Comparison of ENCODE assay signal across 1 cellular context in genomic region chr1:86913896-86914634, GRCh38.
A peak's percentile ranks its signal among the peaks of the same experiment; 100 is the strongest.
TF ChIP-seq lines count a peak whose summit lies in the region.

TSS of gene SELENOF (minus strand) at chr1:86914126. CDS start at chr1:86914111, 15 bp downstream.

TF ChIP-seq in HepG2, 621 proteins besides CTCF, POLR2A, EP300 and RAD21 (continued from another document and continues in another):
- no peak for TF ChIP-seq ZNF740 (CRISPR knock-in tag; IDR thresholded peaks at IDR 0.05)
- 0 out of 2 replicates have a peak, but pooled peaks have one; percentile 5 for TF ChIP-seq ELF3 (CRISPR knock-in tag; IDR thresholded peaks at IDR 0.05)
- TF ChIP-seq PHB2 (IDR thresholded peaks at IDR 0.05; ENCODE audit: partially characterized antibody) = no peak
- TF ChIP-seq ZNF670 (CRISPR knock-in tag; IDR thresholded peaks at IDR 0.05; ENCODE audit: borderline replicate concordance) = no peak
- no peak for TF ChIP-seq ETV5 (CRISPR knock-in tag; IDR thresholded peaks at IDR 0.05; ENCODE audit: borderline replicate concordance)
- no peak for TF ChIP-seq TERF1 (CRISPR knock-in tag; IDR thresholded peaks at IDR 0.05)
- 0 out of 2 replicates have a peak, but pooled peaks have one; percentile 17 for TF ChIP-seq FOXA3 (CRISPR knock-in tag; IDR thresholded peaks at IDR 0.05)
- peak; percentile 51; the same call in 1 of the 2 replicates for TF ChIP-seq CCDC6 (CRISPR knock-in tag; IDR thresholded peaks at IDR 0.05)
- no peak for TF ChIP-seq SYNCRIP (IDR thresholded peaks at IDR 0.05; ENCODE audit: insufficient read depth, low read depth, low read length)
- peak; percentile 80 for TF ChIP-seq PHF8 (CRISPR knock-in tag; IDR thresholded peaks at IDR 0.05)
- no peak for TF ChIP-seq ZMYM3 (CRISPR knock-in tag; IDR thresholded peaks at IDR 0.05)
- TF ChIP-seq YEATS2 (CRISPR knock-in tag; IDR thresholded peaks at IDR 0.05; ENCODE audit: borderline replicate concordance) = peak; percentile 37; the same call in 1 of the 2 replicates
- TF ChIP-seq ZNF318 (CRISPR knock-in tag; IDR thresholded peaks at IDR 0.05) = no peak
- no peak for TF ChIP-seq ZNF703 (CRISPR knock-in tag; IDR thresholded peaks at IDR 0.05; ENCODE audit: borderline replicate concordance)
- TF ChIP-seq EED (CRISPR knock-in tag; IDR thresholded peaks at IDR 0.05) = 0 out of 2 replicates have a peak, but pooled peaks have one; percentile 27
- TF ChIP-seq, protein P1, sequence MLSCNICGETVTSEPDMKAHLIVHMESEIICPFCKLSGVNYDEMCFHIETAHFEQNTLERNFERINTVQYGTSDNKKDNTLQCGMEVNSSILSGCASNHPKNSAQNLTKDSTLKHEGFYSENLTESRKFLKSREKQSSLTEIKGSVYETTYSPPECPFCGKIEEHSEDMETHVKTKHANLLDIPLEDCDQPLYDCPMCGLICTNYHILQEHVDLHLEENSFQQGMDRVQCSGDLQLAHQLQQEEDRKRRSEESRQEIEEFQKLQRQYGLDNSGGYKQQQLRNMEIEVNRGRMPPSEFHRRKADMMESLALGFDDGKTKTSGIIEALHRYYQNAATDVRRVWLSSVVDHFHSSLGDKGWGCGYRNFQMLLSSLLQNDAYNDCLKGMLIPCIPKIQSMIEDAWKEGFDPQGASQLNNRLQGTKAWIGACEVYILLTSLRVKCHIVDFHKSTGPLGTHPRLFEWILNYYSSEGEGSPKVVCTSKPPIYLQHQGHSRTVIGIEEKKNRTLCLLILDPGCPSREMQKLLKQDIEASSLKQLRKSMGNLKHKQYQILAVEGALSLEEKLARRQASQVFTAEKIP (CRISPR knock-in tag; IDR thresholded peaks at IDR 0.05; ENCODE audit: borderline replicate concordance) = no peak
- no peak for TF ChIP-seq ZNF841 (CRISPR knock-in tag; IDR thresholded peaks at IDR 0.05; ENCODE audit: borderline replicate concordance)
- TF ChIP-seq RBFOX2 (IDR thresholded peaks at IDR 0.05; ENCODE audit: low read depth, low read length) = no peak
- peak; percentile 74; the same call in 1 of the 2 replicates for TF ChIP-seq ZNF350 (CRISPR knock-in tag; IDR thresholded peaks at IDR 0.05; ENCODE audit: borderline replicate concordance, low read depth)
- peak; percentile 91 for TF ChIP-seq ASH2L (IDR thresholded peaks at IDR 0.05; ENCODE audit: insufficient read length, low read depth, low read length)
- TF ChIP-seq AGO2 (optimal IDR thresholded peaks at IDR 0.05; ENCODE audit: low read depth, low read length) = no peak
- no peak for TF ChIP-seq HNRNPLL (IDR thresholded peaks at IDR 0.05; ENCODE audit: low read depth, low read length, poor library complexity, severe bottlenecking)
- no peak for TF ChIP-seq MTA1 (CRISPR knock-in tag; IDR thresholded peaks at IDR 0.05; ENCODE audit: borderline replicate concordance)
- TF ChIP-seq ZBTB43 (CRISPR knock-in tag; conservative IDR thresholded peaks at IDR 0.05) = no peak
- TF ChIP-seq RXRB (CRISPR knock-in tag; IDR thresholded peaks at IDR 0.05; ENCODE audit: borderline replicate concordance) = no peak; the same call in 1 of the 2 replicates
- TF ChIP-seq JUNB (CRISPR knock-in tag; IDR thresholded peaks at IDR 0.05; ENCODE audit: borderline replicate concordance) = no peak
- TF ChIP-seq ZNF512 (CRISPR knock-in tag; IDR thresholded peaks at IDR 0.05) = no peak
- TF ChIP-seq THAP11 (CRISPR knock-in tag; IDR thresholded peaks at IDR 0.05) = peak; percentile 71
- TF ChIP-seq RELA (CRISPR knock-in tag; IDR thresholded peaks at IDR 0.05) = no peak
- TF ChIP-seq NR2F2 (IDR thresholded peaks at IDR 0.05; ENCODE audit: borderline replicate concordance, low read depth) = no peak
- TF ChIP-seq ZFP91 (CRISPR knock-in tag; IDR thresholded peaks at IDR 0.05; ENCODE audit: borderline replicate concordance) = no peak
- TF ChIP-seq ZNF441 (CRISPR knock-in tag; IDR thresholded peaks at IDR 0.05; ENCODE audit: borderline replicate concordance) = no peak
- no peak for TF ChIP-seq NCOA2 (CRISPR knock-in tag; IDR thresholded peaks at IDR 0.05)
- TF ChIP-seq GRHL1 (CRISPR knock-in tag; conservative IDR thresholded peaks at IDR 0.05) = no peak
- no peak for TF ChIP-seq ATF7 (IDR thresholded peaks at IDR 0.05)
- TF ChIP-seq ATF7 (CRISPR knock-in tag; IDR thresholded peaks at IDR 0.05) = no peak
- TF ChIP-seq KLF15 (CRISPR knock-in tag; IDR thresholded peaks at IDR 0.05; ENCODE audit: borderline replicate concordance) = no peak
- TF ChIP-seq PRDM4 (CRISPR knock-in tag; IDR thresholded peaks at IDR 0.05; ENCODE audit: borderline replicate concordance) = no peak
